In genomic region chr6:7238900-7239589, GRCh38 we compare ENCODE assay signal across 8 cellular contexts.
A peak's percentile ranks its signal among the peaks of the same experiment; 100 is the strongest.
DNase-seq lines count a peak whose midpoint lies in the region; ATAC-seq, FAIRE-seq and TF ChIP-seq lines count a peak whose summit lies in the region.

No MANE protein-coding gene starts in this region.

- peaks cover 19 to 49% of the 10 kb centered on the region in 2 donors for H3K4me1 ChIP-seq in left lung

- peaks cover 7% of the 10 kb centered on the region for H3K4me1 Mint-ChIP-seq in central memory CD8-positive, alpha-beta T cell

- no peaks in the 10 kb centered on the region for H3K9me3 Mint-ChIP-seq in central memory CD8-positive, alpha-beta T cell

- H3K27ac ChIP-seq in left lung: peak overlapping the region in 1 of 2 donors; percentile 45

- intact Hi-C loops in left lung (cut with DNase I): no loop called here

- peaks cover 0 to 49% of the 10 kb centered on the region in 2 donors for H3K36me3 ChIP-seq in left lung

- TF ChIP-seq CTCF in left lung (IDR thresholded peaks at IDR 0.05): peak; percentile 38 to 72

- no peaks in the 10 kb centered on the region for H3K27me3 Mint-ChIP-seq in central memory CD8-positive, alpha-beta T cell

- no peak overlapping the region for H3K27ac Mint-ChIP-seq in central memory CD8-positive, alpha-beta T cell (ENCODE audit: low read depth)

- FAIRE-seq in GM12892 (lab: Jason Lieb, UNC): peak; percentile 27

- ATAC-seq in HG03139 (IDR thresholded peaks at IDR 0.05; ENCODE audit: unreplicated experiment): peak; percentile 59
- peak; percentile 37 for ATAC-seq in central memory CD8-positive, alpha-beta T cell (replicated peaks; ENCODE audit: extremely low read depth, poor library complexity, severe bottlenecking)
- ATAC-seq in left lung: peak; percentile 64
- ATAC-seq in HG02973 (IDR thresholded peaks at IDR 0.05; ENCODE audit: unreplicated experiment): no peak

- no peak for DNase-seq in GM12892 (ENCODE audit: insufficient read length)
- DNase-seq in NCI-H226: peak; percentile 40
- DNase-seq in activated CD4-positive, CD25-positive, alpha-beta regulatory T cell treated with anti-CD3 and anti-CD28 coated beads, Interleukin-2, amount 50 U/mL, for 16 hours (ENCODE audit: low read depth, low spot score): peak; percentile 34
- DNase-seq in central memory CD8-positive, alpha-beta T cell (ENCODE audit: low spot score in 2 of 2): peak; percentile 23 to 39
- peak; percentile 88 to 92 for DNase-seq in left lung
- peak; percentile 47 for DNase-seq in stimulated activated CD8-positive, alpha-beta memory T cell treated with anti-CD3 and anti-CD28 coated beads, Interleukin-12 subunit alpha, Interleukin-12 subunit beta, amount 100 ng/mL, for 1 hour (ENCODE audit: low read depth)

- no peaks in the 10 kb centered on the region for H3K9me3 ChIP-seq in left lung

- no peak overlapping the region for H3K4me3 ChIP-seq in left lung

- no peak; the same call in 1 of the 2 replicates for TF ChIP-seq POLR2A in GM12892 (IDR thresholded peaks at IDR 0.05; ENCODE audit: low read depth, low read length)

- H3K27me3 ChIP-seq in left lung: no peaks in the 10 kb centered on the region

- no peak overlapping the region for H3K4me3 Mint-ChIP-seq in central memory CD8-positive, alpha-beta T cell

- peaks cover 20% of the 10 kb centered on the region for H3K36me3 Mint-ChIP-seq in central memory CD8-positive, alpha-beta T cell (ENCODE audit: insufficient read depth)
